Comparison of ENCODE assay signal across 9 cellular contexts in the genomic region with DNA sequence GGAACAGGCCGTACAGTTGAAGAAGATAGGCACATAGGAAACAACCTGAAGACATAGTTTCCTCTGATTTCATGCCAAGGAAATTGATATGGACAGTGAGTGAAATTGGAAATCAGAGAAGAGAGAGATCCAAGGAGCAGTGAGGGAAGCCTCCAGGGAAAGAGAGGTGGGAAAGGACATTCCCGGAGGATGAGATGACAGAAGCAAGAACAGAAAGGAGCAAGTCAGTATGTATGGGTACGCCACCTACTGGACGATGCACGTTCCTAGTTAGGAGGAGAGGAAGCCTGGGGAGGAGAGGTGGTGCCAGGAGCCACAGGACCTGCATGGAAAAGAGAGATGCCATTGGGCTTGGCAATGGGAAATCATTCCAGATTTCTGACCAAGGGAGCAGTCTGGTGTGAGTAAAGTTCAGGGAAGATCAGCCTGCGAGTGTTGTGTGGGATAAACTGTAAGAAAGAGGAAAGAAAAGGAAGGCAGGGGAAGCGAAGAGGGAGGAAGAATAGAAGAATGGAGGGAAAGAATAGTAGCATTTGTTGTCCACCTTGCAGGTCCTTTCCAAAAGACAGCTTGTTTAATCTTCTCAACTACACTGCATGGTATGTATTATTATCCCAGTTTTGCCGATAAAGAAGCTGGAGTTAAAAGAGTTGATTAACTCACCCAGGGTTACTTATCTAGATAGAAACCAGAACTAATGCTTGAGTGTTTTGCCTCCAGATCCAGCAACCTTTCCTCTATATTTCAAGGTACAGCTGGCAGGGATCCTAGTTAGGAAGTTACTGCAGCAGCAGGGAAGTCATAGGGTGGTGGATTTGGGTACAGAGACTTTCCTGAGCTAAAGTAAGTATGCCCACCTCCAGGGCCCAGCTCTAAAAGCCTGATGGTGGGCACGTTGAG. TPM values are rescaled to one million over a fixed set of nuclear protein-coding genes. Genes with fewer than 3 reads are reported as not detected.
DNase-seq lines count a peak whose midpoint lies in the region; ATAC-seq and TF ChIP-seq lines count a peak whose summit lies in the region.
"Had no signal": no experiment of that assay in that cellular context is flagged by ENCODE, and none has a peak within 500 bp of the region (broad histone marks: within the 10 kb centered on the region; RNA-seq: fewer than 3 reads in every experiment).

No MANE protein-coding gene starts in this region.

- H3K9me3 Mint-ChIP-seq in CD4-positive, CD25-positive, alpha-beta regulatory T cell: no peaks in the 10 kb centered on the region
- no peaks in the 10 kb centered on the region for H3K9me3 Mint-ChIP-seq in GM23338
- H3K9me3 Mint-ChIP-seq: IgD-negative memory B cell had no signal

- TF ChIP-seq CTCF in GM23338 (conservative IDR thresholded peaks at IDR 0.05; ENCODE audit: low read depth in 2 of 2): peak; percentile 75 to 94
- peak; percentile 82 for TF ChIP-seq CTCF in foreskin keratinocyte (conservative IDR thresholded peaks at IDR 0.05)
- no peak for TF ChIP-seq CTCF in omental fat pad (IDR thresholded peaks at IDR 0.05)

- no peaks in the 10 kb centered on the region for H3K79me2 ChIP-seq in GM23338 (replicated peaks; ENCODE audit: insufficient read depth)

- H2AFZ ChIP-seq in GM23338: no peak overlapping the region

- peaks cover 19% of the 10 kb centered on the region for H3K27me3 ChIP-seq in CD4-positive, CD25-positive, alpha-beta regulatory T cell (ENCODE audit: control insufficient read depth, insufficient read depth, low read length)
- H3K27me3 ChIP-seq in GM23338 (ENCODE audit: insufficient read depth) (no peaks in the 10 kb centered on the region), foreskin keratinocyte (no peaks in the 10 kb centered on the region)

- H3K4me1 ChIP-seq in CD4-positive, CD25-positive, alpha-beta regulatory T cell (ENCODE audit: control insufficient read depth, insufficient read depth, low read length, poor library complexity, severe bottlenecking): no peaks in the 10 kb centered on the region
- no peaks in the 10 kb centered on the region for H3K4me1 ChIP-seq in GM23338 (ENCODE audit: insufficient read depth)
- peaks cover 40% of the 10 kb centered on the region for H3K4me1 ChIP-seq in foreskin keratinocyte

- no peak overlapping the region for H3K4me2 ChIP-seq in GM23338

- H3K36me3 Mint-ChIP-seq in CD4-positive, CD25-positive, alpha-beta regulatory T cell: no peaks in the 10 kb centered on the region
- H3K36me3 Mint-ChIP-seq in GM23338 (ENCODE audit: low read depth): no peaks in the 10 kb centered on the region
- H3K36me3 Mint-ChIP-seq: IgD-negative memory B cell had no signal

- peaks cover 28% of the 10 kb centered on the region for H3K27me3 Mint-ChIP-seq in CD4-positive, CD25-positive, alpha-beta regulatory T cell
- peaks cover 5% of the 10 kb centered on the region for H3K27me3 Mint-ChIP-seq in GM23338 (ENCODE audit: insufficient read depth, low read depth, poor library complexity)

- H3K4me3 ChIP-seq in CD4-positive, CD25-positive, alpha-beta regulatory T cell (ENCODE audit: low read depth, low read length): no peak overlapping the region
- no peak overlapping the region for H3K4me3 ChIP-seq in GM23338

- no peak for ATAC-seq in CD4-positive, CD25-positive, alpha-beta regulatory T cell (ENCODE audit: low read depth in 2 of 2)
- ATAC-seq in GM23338 (peak; percentile 96), foreskin keratinocyte (peak; percentile 53), omental fat pad (ENCODE audit: low FRiP score) (no peak)

- no peaks in the 10 kb centered on the region for H4K20me1 ChIP-seq in GM23338 (replicated peaks; ENCODE audit: insufficient read depth)

- no peak overlapping the region for H3K27ac ChIP-seq in CD4-positive, CD25-positive, alpha-beta regulatory T cell (ENCODE audit: insufficient read depth, low read length, poor library complexity, severe bottlenecking)
- no peak overlapping the region for H3K27ac ChIP-seq in GM23338 (ENCODE audit: low read depth)
- peak overlapping the region; percentile 36 for H3K27ac ChIP-seq in foreskin keratinocyte

- no peak overlapping the region for H3K4me3 Mint-ChIP-seq in CD4-positive, CD25-positive, alpha-beta regulatory T cell
- H3K4me3 Mint-ChIP-seq in GM23338: no peak overlapping the region
- H3K4me3 Mint-ChIP-seq: IgD-negative memory B cell had no signal

- H3K4me1 Mint-ChIP-seq in CD4-positive, CD25-positive, alpha-beta regulatory T cell: peaks cover 0 to 6% (median 2%) of the 10 kb centered on the region in 4 donors
- peaks cover 8% of the 10 kb centered on the region; the same call in 2 of the 3 replicates for H3K4me1 Mint-ChIP-seq in GM23338

- H3F3A ChIP-seq in GM23338 (replicated peaks; ENCODE audit: low read depth): no peaks in the 10 kb centered on the region

- no peak overlapping the region for H3K27ac Mint-ChIP-seq in CD4-positive, CD25-positive, alpha-beta regulatory T cell
- H3K27ac Mint-ChIP-seq in GM23338: no peak overlapping the region
- H3K27ac Mint-ChIP-seq: IgD-negative memory B cell had no signal

- H3K9me2 ChIP-seq in GM23338 (ENCODE audit: insufficient read depth): no peaks in the 10 kb centered on the region

- H3K9me3 ChIP-seq in CD4-positive, CD25-positive, alpha-beta regulatory T cell (ENCODE audit: control insufficient read depth in 2 of 2, low read length in 2 of 2): no peaks in the 10 kb centered on the region

- peak; percentile 2 to 41 (median 32) for DNase-seq in CD4-positive, CD25-positive, alpha-beta regulatory T cell
- peak; percentile 92 for DNase-seq in GM23338 (ENCODE audit: low spot score)
- DNase-seq in NCI-H510A (lab: John Stamatoyannopoulos, UW): peak; percentile 45
- DNase-seq in activated T-cell treated with anti-CD3 and anti-CD28 coated beads for 48 hours (ENCODE audit: low read depth): peak; percentile 10
- DNase-seq in foreskin keratinocyte: peak; percentile 64 to 82
- DNase-seq in pons (ENCODE audit: low spot score): peak; percentile 60
- no peak for DNase-seq in omental fat pad (ENCODE audit: low spot score)
- no peak for DNase-seq in GDM1 (lab: John Stamatoyannopoulos, UW)

- H3K36me3 ChIP-seq in CD4-positive, CD25-positive, alpha-beta regulatory T cell (ENCODE audit: control insufficient read depth, insufficient read depth, low read length): no peaks in the 10 kb centered on the region
- no peaks in the 10 kb centered on the region for H3K36me3 ChIP-seq in GM23338 (ENCODE audit: insufficient read depth)

RNA-seq across cellular contexts. Expression of gene C1orf116, which starts 27.4 kb away (rescaled TPM):
- 0.32 TPM for total RNA-seq in CD4-positive, CD25-positive, alpha-beta regulatory T cell
- not detected for polyA plus RNA-seq in CD4-positive, CD25-positive, alpha-beta regulatory T cell
- 4.0 and 5.3 TPM in 2 replicates for total RNA-seq in GM23338 (2014; rRNA removed; shearing (Covaris generic))
- polyA plus RNA-seq in GM23338 (2016; fragmentation: Nextera tagmentation; extraction: Ambion mirVana) (2.2 and 2.3 TPM in 2 replicates), foreskin keratinocyte (56.6 and 69.5 TPM in 2 replicates)
- total RNA-seq in foreskin keratinocyte (76.9 and 78.2 TPM in 2 replicates), omental fat pad (under 1 TPM in 2 of 4 donors, not detected in 2; 0.13 to 0.16 TPM)

RNA-seq across cellular contexts. Expression of gene FCAMR, which starts 34.9 kb away (rescaled TPM):
- not detected for total RNA-seq in CD4-positive, CD25-positive, alpha-beta regulatory T cell
- not detected for polyA plus RNA-seq in CD4-positive, CD25-positive, alpha-beta regulatory T cell
- total RNA-seq in GM23338 (2014; rRNA removed; shearing (Covaris generic)): not detected in 2 replicates
- not detected in 2 replicates for polyA plus RNA-seq in GM23338 (2016; fragmentation: Nextera tagmentation; extraction: Ambion mirVana)
- not detected in 2 replicates for total RNA-seq in foreskin keratinocyte
- not detected in 2 replicates for polyA plus RNA-seq in foreskin keratinocyte
- not detected for total RNA-seq in omental fat pad
- polyA plus RNA-seq: IgD-negative memory B cell had no signal

RNA-seq across cellular contexts. Expression of gene YOD1, which starts 45.8 kb away (rescaled TPM):
- 10.8 TPM for total RNA-seq in CD4-positive, CD25-positive, alpha-beta regulatory T cell
- polyA plus RNA-seq in CD4-positive, CD25-positive, alpha-beta regulatory T cell: 1 to 10 TPM in 2 of 4 donors, under 1 TPM in 2; 0.76 to 1.6 (median 1.0) TPM
- total RNA-seq in GM23338 (2014; rRNA removed; shearing (Covaris generic)): 19.7 and 21.9 TPM in 2 replicates
- polyA plus RNA-seq in GM23338 (2016; fragmentation: Nextera tagmentation; extraction: Ambion mirVana) (3.9 and 4.6 TPM in 2 replicates), foreskin keratinocyte (1.8 and 2.3 TPM in 2 replicates)
- total RNA-seq in foreskin keratinocyte (9.3 and 9.6 TPM in 2 replicates), omental fat pad (10 to 100 TPM in 1 of 4 donors, 1 to 10 TPM in 3; 6.1 to 11.7 (median 7.9) TPM)

RNA-seq across cellular contexts. Expression of gene PFKFB2, which starts 47.9 kb away (rescaled TPM):
- total RNA-seq in CD4-positive, CD25-positive, alpha-beta regulatory T cell: 1.1 TPM
- polyA plus RNA-seq in CD4-positive, CD25-positive, alpha-beta regulatory T cell: under 1 TPM in 3 of 4 donors, not detected in 1; 0.32 to 0.72 (median 0.46) TPM
- 10.1 and 14.8 TPM in 2 replicates for total RNA-seq in GM23338 (2014; rRNA removed; shearing (Covaris generic))
- 3.8 and 4.9 TPM in 2 replicates for polyA plus RNA-seq in GM23338 (2016; fragmentation: Nextera tagmentation; extraction: Ambion mirVana)
- total RNA-seq in foreskin keratinocyte: 12.1 and 12.5 TPM in 2 replicates
- 2.6 and 3.1 TPM in 2 replicates for polyA plus RNA-seq in foreskin keratinocyte
- total RNA-seq in omental fat pad: 10 to 100 TPM in 1 of 4 donors, 1 to 10 TPM in 3; 4.0 to 16.1 (median 6.1) TPM

RNA-seq across cellular contexts. Expression of gene PIGR, which starts 58.9 kb away (rescaled TPM):
- total RNA-seq in CD4-positive, CD25-positive, alpha-beta regulatory T cell: not detected
- polyA plus RNA-seq in CD4-positive, CD25-positive, alpha-beta regulatory T cell: not detected
- not detected in 2 replicates for total RNA-seq in GM23338 (2014; rRNA removed; shearing (Covaris generic))
- polyA plus RNA-seq in GM23338 (2016; fragmentation: Nextera tagmentation; extraction: Ambion mirVana): not detected in 2 replicates
- total RNA-seq in foreskin keratinocyte: not detected in 2 replicates
- polyA plus RNA-seq in foreskin keratinocyte: not detected in 2 replicates
- total RNA-seq in omental fat pad: under 1 TPM in 2 of 4 donors, not detected in 2; 0.24 to 0.44 TPM

Comparison
In these comparisons a context has a peak if more than half of its experiments do, and no peak if none do; other contexts are left out.
1. ATAC-seq: peak in GM23338 (single experiment) and foreskin keratinocyte (single experiment); none in CD4-positive, CD25-positive, alpha-beta regulatory T cell (0 of 2) and omental fat pad (single experiment).
2. DNase-seq: peak in CD4-positive, CD25-positive, alpha-beta regulatory T cell (3 of 3), GM23338 (single experiment), NCI-H510A (single experiment), activated T-cell treated with anti-CD3 and anti-CD28 coated beads for 48 hours (single experiment), foreskin keratinocyte (2 of 2) and pons (single experiment); none in omental fat pad (single experiment) and GDM1 (single experiment).
3. CTCF ChIP-seq: peak in GM23338 (2 of 2) and foreskin keratinocyte (single experiment); none in omental fat pad (0 of 3).
4. RNA of gene C1orf116, which starts 27.4 kb away (total RNA-seq): 76.9 to 78.2 TPM in foreskin keratinocyte; 4.0 to 5.3 TPM in GM23338, 0.32 TPM in CD4-positive, CD25-positive, alpha-beta regulatory T cell (single experiment) and 0.13 to 0.16 TPM in omental fat pad; every median in the first group is over 10 times any median in the second.